ENCODE assay signal across 1 cellular context in genomic region chr2:43077876-43078275, GRCh38.
TF ChIP-seq lines count a peak whose summit lies in the region.

No MANE protein-coding gene starts in this region.

TF ChIP-seq in GM12878, 131 proteins besides CTCF, POLR2A, EP300 and RAD21 (continued from another document):
- no peak for TF ChIP-seq PKNOX1 (IDR thresholded peaks at IDR 0.05)
- TF ChIP-seq BMI1 (IDR thresholded peaks at IDR 0.05; ENCODE audit: borderline replicate concordance) = no peak
- no peak for TF ChIP-seq NR2C1 (IDR thresholded peaks at IDR 0.05)
- no peak for TF ChIP-seq RFX5 (IDR thresholded peaks at IDR 0.05; ENCODE audit: low read depth, low read length)
